8 cellular contexts compared by ENCODE assay signal in genomic region chr9:129111762-129112151, GRCh38. TPM values are rescaled to one million over a fixed set of nuclear protein-coding genes. Genes with fewer than 3 reads are reported as not detected.
DNase-seq lines count a peak whose midpoint lies in the region; ATAC-seq and TF ChIP-seq lines count a peak whose summit lies in the region.

No MANE protein-coding gene starts in this region.

- peaks cover 4% of the 10 kb centered on the region for H3K36me3 Mint-ChIP-seq in MCF 10A (ENCODE audit: insufficient read depth, unreplicated experiment)

- DNase-seq in Daoy (ENCODE audit: low read depth) (peak; percentile 36), RKO (ENCODE audit: low spot score) (peak; percentile 84), MCF 10A (ENCODE audit: unreplicated experiment) (peak; percentile 34), iPS-NIHi7 (ENCODE audit: extremely low spot score) (peak; percentile 65), KG1 (lab: John Stamatoyannopoulos, UW) (no peak)
- DNase-seq in stimulated activated CD4-positive, alpha-beta T cell treated with anti-CD3 and anti-CD28 coated beads, Interleukin-12 subunit alpha, Interleukin-12 subunit beta, amount 100 ng/mL, for 24 hours (ENCODE audit: low read depth in 2 of 2): peak; percentile 5 to 31

- ATAC-seq in HG03354 (IDR thresholded peaks at IDR 0.05; ENCODE audit: poor library complexity, severe bottlenecking, unreplicated experiment): peak; percentile 10
- no peak for ATAC-seq in HG03342 (IDR thresholded peaks at IDR 0.05; ENCODE audit: unreplicated experiment)

- TF ChIP-seq CTCF in MCF 10A (IDR thresholded peaks at IDR 0.05; ENCODE audit: unreplicated experiment): no peak

- BruUV-seq in MCF 10A (replicated peaks; lab: Mats Ljungman, UMichigan): no TSS peak

- CTCF ChIA-PET in MCF 10A (lab: Yijun Ruan, JAX): interaction anchor here (1.1 to 1.4 kb wide), 2 partner anchors 14 to 18 kb away, joined by 3 read pairs; no protein-coding TSS in a partner anchor

- POLR2A ChIA-PET in MCF 10A (lab: Yijun Ruan, JAX): interaction anchor here (0.8 to 3.8 kb wide), 14 partner anchors 10 to 514 kb away, joined by 3 to 20 read pairs (median 5); partner anchors contain the start of genes DOLPP1, MIGA2 and NTMT1

- intact Hi-C loops in MCF 10A (cut with micrococcal nuclease): loop anchor here (2.0 kb wide), 1 partner anchor 65 kb away; no protein-coding TSS in a partner anchor

- H3K4me3 Mint-ChIP-seq in MCF 10A (ENCODE audit: unreplicated experiment): peak overlapping the region; percentile 89

- peaks cover 18% of the 10 kb centered on the region for H3K4me1 Mint-ChIP-seq in MCF 10A (ENCODE audit: insufficient read depth, unreplicated experiment)

- no peaks in the 10 kb centered on the region for H3K9me3 Mint-ChIP-seq in MCF 10A (ENCODE audit: unreplicated experiment)

- H3K27me3 Mint-ChIP-seq in MCF 10A (ENCODE audit: insufficient read depth, unreplicated experiment): no peaks in the 10 kb centered on the region

- H3K27ac Mint-ChIP-seq in MCF 10A (ENCODE audit: low read depth, unreplicated experiment): peak overlapping the region; percentile 94

RNA-seq across cellular contexts. Expression of gene PTPA, which starts 0.5 kb away (rescaled TPM):
- 0.63 TPM in 1 of 2 replicates, not detected in the other for total RNA-seq in Daoy (2014; rRNA removed; shearing (Covaris generic))
- total RNA-seq in MCF 10A (2022): 90.8 and 91.8 TPM in 2 replicates

RNA-seq across cellular contexts. Expression of gene CRAT, which starts 1.2 kb away (rescaled TPM):
- total RNA-seq in Daoy (2014; rRNA removed; shearing (Covaris generic)): 7.6 and 8.8 TPM in 2 replicates
- total RNA-seq in MCF 10A (2022): 14.5 and 17.0 TPM in 2 replicates

RNA-seq across cellular contexts. Expression of gene DOLPP1, which starts 30.8 kb away (rescaled TPM):
- total RNA-seq in Daoy (2014; rRNA removed; shearing (Covaris generic)): 18.1 and 19.5 TPM in 2 replicates
- total RNA-seq in MCF 10A (2022): 16.3 and 18.5 TPM in 2 replicates

Comparison
In these comparisons a context has a peak if more than half of its experiments do, and no peak if none do; other contexts are left out.
1. RNA of gene PTPA, which starts 0.5 kb away (total RNA-seq): 90.8 to 91.8 TPM in MCF 10A; 0.63 TPM in Daoy; every median in the first group is over 10 times any median in the second.